In genomic region chr15:69032006-69032405, GRCh38 we compare ENCODE assay signal across 10 cellular contexts. TPM values are rescaled to one million over a fixed set of nuclear protein-coding genes. Genes with fewer than 3 reads are reported as not detected.
DNase-seq lines count a peak whose midpoint lies in the region; ATAC-seq and TF ChIP-seq lines count a peak whose summit lies in the region.
"Had no signal": no experiment of that assay in that cellular context is flagged by ENCODE, and none has a peak within 500 bp of the region (broad histone marks: within the 10 kb centered on the region; RNA-seq: fewer than 3 reads in every experiment).

No MANE protein-coding gene starts in this region.

- no peak for DNase-seq in activated CD4-positive, alpha-beta T cell treated with anti-CD3 and anti-CD28 coated beads, Interleukin-2, amount 10 ng/mL, durations not matched to agents 7 days and 5 days
- DNase-seq in activated CD4-positive, alpha-beta T cell treated with anti-CD3 and anti-CD28 coated beads, Interleukin-2, amount 50 U/mL, for 4 hours = no peak
- no peak for DNase-seq in activated T-helper 1 cell treated with anti-CD3 and anti-CD28 coated beads, Interleukin-12 subunit alpha, Interleukin-12 subunit beta, Interleukin-2, Interleukin-4 antibody, amounts not matched to agents 30 ng/mL and 10 ng/mL and 1 ng/mL, durations not matched to agents 14 hours and 24 hours and 36 hours (ENCODE audit: low spot score)
- DNase-seq in glutamatergic neuron (no peak), NCI-H345 (lab: John Stamatoyannopoulos, UW) (no peak), SJCRH30 (no peak)
- DNase-seq in stimulated activated effector memory CD8-positive, alpha-beta T cell treated with anti-CD3 and anti-CD28 coated beads, Interleukin-12 subunit alpha, Interleukin-12 subunit beta, amount 100 ng/mL, for 72 hours (ENCODE audit: low spot score in 2 of 2) = no peak
- DNase-seq: NCI-H2107 had no signal

- no peak overlapping the region for H3K27ac ChIP-seq in SJCRH30
- H3K27ac ChIP-seq: SK-N-MC had no signal

- H3K4me3 Mint-ChIP-seq in activated CD4-positive, alpha-beta T cell treated with anti-CD3 and anti-CD28 coated beads, Interleukin-2, amount 10 ng/mL, durations not matched to agents 7 days and 5 days = peak overlapping the region; percentile 41
- peak overlapping the region; percentile 33 for H3K4me3 Mint-ChIP-seq in activated T-helper 1 cell treated with anti-CD3 and anti-CD28 coated beads, Interleukin-12 subunit alpha, Interleukin-12 subunit beta, Interleukin-2, Interleukin-4 antibody, amounts not matched to agents 30 ng/mL and 10 ng/mL and 1 ng/mL, durations not matched to agents 14 hours and 24 hours and 36 hours
- H3K4me3 Mint-ChIP-seq in glutamatergic neuron (ENCODE audit: unreplicated experiment) = peak overlapping the region; percentile 69
- peak overlapping the region; percentile 23 for H3K4me3 Mint-ChIP-seq in stimulated activated effector memory CD8-positive, alpha-beta T cell treated with anti-CD3 and anti-CD28 coated beads, Interleukin-12 subunit alpha, Interleukin-12 subunit beta, amount 100 ng/mL, for 72 hours

- no peak for ATAC-seq in stimulated activated effector memory CD8-positive, alpha-beta T cell treated with anti-CD3 and anti-CD28 coated beads, Interleukin-12 subunit alpha, Interleukin-12 subunit beta, amount 100 ng/mL, for 72 hours
- ATAC-seq in GM21526 (IDR thresholded peaks at IDR 0.05; ENCODE audit: low FRiP score, unreplicated experiment) = no peak

- no peak overlapping the region for H3K4me3 ChIP-seq in SJCRH30
- H3K4me3 ChIP-seq: SK-N-MC had no signal

- CTCF ChIA-PET in activated CD4-positive, alpha-beta T cell treated with anti-CD3 and anti-CD28 coated beads, Interleukin-2, amount 10 ng/mL, durations not matched to agents 7 days and 5 days (lab: Charles Lee) = interaction anchor here (1.1 to 1.8 kb wide), 3 partner anchors 9 to 33 kb away, joined by 5 read pairs; no protein-coding TSS in a partner anchor

- no peaks in the 10 kb centered on the region for H3K36me3 Mint-ChIP-seq in activated CD4-positive, alpha-beta T cell treated with anti-CD3 and anti-CD28 coated beads, Interleukin-2, amount 10 ng/mL, durations not matched to agents 7 days and 5 days (ENCODE audit: low read depth)
- H3K36me3 Mint-ChIP-seq in activated T-helper 1 cell treated with anti-CD3 and anti-CD28 coated beads, Interleukin-12 subunit alpha, Interleukin-12 subunit beta, Interleukin-2, Interleukin-4 antibody, amounts not matched to agents 30 ng/mL and 10 ng/mL and 1 ng/mL, durations not matched to agents 14 hours and 24 hours and 36 hours (ENCODE audit: low read depth) = no peaks in the 10 kb centered on the region
- H3K36me3 Mint-ChIP-seq in glutamatergic neuron (ENCODE audit: unreplicated experiment) = peaks cover 4% of the 10 kb centered on the region
- H3K36me3 Mint-ChIP-seq in stimulated activated effector memory CD8-positive, alpha-beta T cell treated with anti-CD3 and anti-CD28 coated beads, Interleukin-12 subunit alpha, Interleukin-12 subunit beta, amount 100 ng/mL, for 72 hours = no peaks in the 10 kb centered on the region

- TF ChIP-seq CTCF in glutamatergic neuron (IDR thresholded peaks at IDR 0.05; ENCODE audit: partially characterized antibody, unreplicated experiment) = no peak

- H3K27me3 ChIP-seq in SJCRH30 = no peaks in the 10 kb centered on the region; the same call in 1 of the 2 replicates

- POLR2A ChIA-PET in activated CD4-positive, alpha-beta T cell treated with anti-CD3 and anti-CD28 coated beads, Interleukin-2, amount 10 ng/mL, durations not matched to agents 7 days and 5 days (lab: Charles Lee) = no interaction called here

- H3K9me3 ChIP-seq in SJCRH30 (replicated peaks) = no peaks in the 10 kb centered on the region

- H3K36me3 ChIP-seq in SJCRH30 = no peaks in the 10 kb centered on the region

- H3K4me1 ChIP-seq in SJCRH30 = no peaks in the 10 kb centered on the region

- peaks cover 11% of the 10 kb centered on the region for H3K27me3 Mint-ChIP-seq in activated CD4-positive, alpha-beta T cell treated with anti-CD3 and anti-CD28 coated beads, Interleukin-2, amount 10 ng/mL, durations not matched to agents 7 days and 5 days
- peaks cover 16% of the 10 kb centered on the region for H3K27me3 Mint-ChIP-seq in activated T-helper 1 cell treated with anti-CD3 and anti-CD28 coated beads, Interleukin-12 subunit alpha, Interleukin-12 subunit beta, Interleukin-2, Interleukin-4 antibody, amounts not matched to agents 30 ng/mL and 10 ng/mL and 1 ng/mL, durations not matched to agents 14 hours and 24 hours and 36 hours (ENCODE audit: insufficient read depth)
- H3K27me3 Mint-ChIP-seq in glutamatergic neuron (ENCODE audit: unreplicated experiment) = no peaks in the 10 kb centered on the region

- H3K27ac Mint-ChIP-seq in activated CD4-positive, alpha-beta T cell treated with anti-CD3 and anti-CD28 coated beads, Interleukin-2, amount 10 ng/mL, durations not matched to agents 7 days and 5 days = no peak overlapping the region
- H3K27ac Mint-ChIP-seq in activated T-helper 1 cell treated with anti-CD3 and anti-CD28 coated beads, Interleukin-12 subunit alpha, Interleukin-12 subunit beta, Interleukin-2, Interleukin-4 antibody, amounts not matched to agents 30 ng/mL and 10 ng/mL and 1 ng/mL, durations not matched to agents 14 hours and 24 hours and 36 hours = no peak overlapping the region
- no peak overlapping the region for H3K27ac Mint-ChIP-seq in glutamatergic neuron (ENCODE audit: unreplicated experiment)
- no peak overlapping the region for H3K27ac Mint-ChIP-seq in stimulated activated effector memory CD8-positive, alpha-beta T cell treated with anti-CD3 and anti-CD28 coated beads, Interleukin-12 subunit alpha, Interleukin-12 subunit beta, amount 100 ng/mL, for 72 hours

- peaks cover 8% of the 10 kb centered on the region for H3K4me1 Mint-ChIP-seq in activated CD4-positive, alpha-beta T cell treated with anti-CD3 and anti-CD28 coated beads, Interleukin-2, amount 10 ng/mL, durations not matched to agents 7 days and 5 days
- H3K4me1 Mint-ChIP-seq in activated T-helper 1 cell treated with anti-CD3 and anti-CD28 coated beads, Interleukin-12 subunit alpha, Interleukin-12 subunit beta, Interleukin-2, Interleukin-4 antibody, amounts not matched to agents 30 ng/mL and 10 ng/mL and 1 ng/mL, durations not matched to agents 14 hours and 24 hours and 36 hours (ENCODE audit: low read depth) = peaks cover 8% of the 10 kb centered on the region
- no peaks in the 10 kb centered on the region for H3K4me1 Mint-ChIP-seq in glutamatergic neuron (ENCODE audit: low read depth, unreplicated experiment)
- H3K4me1 Mint-ChIP-seq in stimulated activated effector memory CD8-positive, alpha-beta T cell treated with anti-CD3 and anti-CD28 coated beads, Interleukin-12 subunit alpha, Interleukin-12 subunit beta, amount 100 ng/mL, for 72 hours = no peaks in the 10 kb centered on the region

- intact Hi-C loops in activated T-helper 1 cell treated with anti-CD3 and anti-CD28 coated beads, Interleukin-12 subunit alpha, Interleukin-12 subunit beta, Interleukin-2, Interleukin-4 antibody, amounts not matched to agents 30 ng/mL and 10 ng/mL and 1 ng/mL, durations not matched to agents 14 hours and 24 hours and 36 hours (cut with micrococcal nuclease) = no loop called here

- no peaks in the 10 kb centered on the region for H3K9me3 Mint-ChIP-seq in activated CD4-positive, alpha-beta T cell treated with anti-CD3 and anti-CD28 coated beads, Interleukin-2, amount 10 ng/mL, durations not matched to agents 7 days and 5 days
- no peaks in the 10 kb centered on the region for H3K9me3 Mint-ChIP-seq in activated T-helper 1 cell treated with anti-CD3 and anti-CD28 coated beads, Interleukin-12 subunit alpha, Interleukin-12 subunit beta, Interleukin-2, Interleukin-4 antibody, amounts not matched to agents 30 ng/mL and 10 ng/mL and 1 ng/mL, durations not matched to agents 14 hours and 24 hours and 36 hours
- H3K9me3 Mint-ChIP-seq in glutamatergic neuron (ENCODE audit: unreplicated experiment) = peaks cover 4% of the 10 kb centered on the region
- H3K9me3 Mint-ChIP-seq in stimulated activated effector memory CD8-positive, alpha-beta T cell treated with anti-CD3 and anti-CD28 coated beads, Interleukin-12 subunit alpha, Interleukin-12 subunit beta, amount 100 ng/mL, for 72 hours = no peaks in the 10 kb centered on the region

RNA-seq across cellular contexts. Expression of gene NOX5, which starts 17.5 kb away (rescaled TPM):
- total RNA-seq in activated CD4-positive, alpha-beta T cell treated with anti-CD3 and anti-CD28 coated beads, Interleukin-2, amount 10 ng/mL, durations not matched to agents 7 days and 5 days = not detected
- 0.03 TPM in 1 of 2 replicates, not detected in the other for total RNA-seq in activated T-helper 1 cell treated with anti-CD3 and anti-CD28 coated beads, Interleukin-12 subunit alpha, Interleukin-12 subunit beta, Interleukin-2, Interleukin-4 antibody, amounts not matched to agents 30 ng/mL and 10 ng/mL and 1 ng/mL, durations not matched to agents 14 hours and 24 hours and 36 hours
- not detected for total RNA-seq in glutamatergic neuron (ENCODE audit: unreplicated experiment)
- total RNA-seq in SJCRH30 (2014; rRNA removed; shearing (Covaris generic)) = not detected in 2 replicates
